In genomic region chr6:15325540-15325955, GRCh38 we compare ENCODE assay signal across 21 cellular contexts.
DNase-seq lines count a peak whose midpoint lies in the region; ATAC-seq and TF ChIP-seq lines count a peak whose summit lies in the region.
"Had no signal": no experiment of that assay in that cellular context is flagged by ENCODE, and none has a peak within 500 bp of the region (broad histone marks: within the 10 kb centered on the region; RNA-seq: fewer than 3 reads in every experiment).

No MANE protein-coding gene starts in this region.

- TF ChIP-seq CTCF in MCF 10A (IDR thresholded peaks at IDR 0.05; ENCODE audit: unreplicated experiment), result no peak

- H3K9me3 Mint-ChIP-seq in activated naive CD4-positive, alpha-beta T cell treated with anti-CD3 and anti-CD28 coated beads, Interleukin-2, amount 50 U/mL, for 72 hours, result no peaks in the 10 kb centered on the region
- H3K9me3 Mint-ChIP-seq in central memory CD8-positive, alpha-beta T cell, result no peaks in the 10 kb centered on the region
- no peaks in the 10 kb centered on the region for H3K9me3 Mint-ChIP-seq in stimulated activated naive B cell treated with anti-CD40 and anti-IgM and Interleukin-4, amounts not matched to agents 10 μg/mL and 1 μg/mL and 100 μg/mL, for 72 hours
- H3K9me3 Mint-ChIP-seq in MCF 10A (ENCODE audit: unreplicated experiment), result no peaks in the 10 kb centered on the region
- H3K9me3 Mint-ChIP-seq: mesothelial cell of epicardium had no signal

- intact Hi-C loops in MCF 10A (cut with micrococcal nuclease), result no loop called here

- DNase-seq in activated naive CD4-positive, alpha-beta T cell treated with anti-CD3 and anti-CD28 coated beads, Interleukin-2, amount 50 U/mL, for 72 hours (ENCODE audit: low spot score in 2 of 2), result no peak
- no peak for DNase-seq in activated naive CD4-positive, alpha-beta T cell treated with anti-CD3 and anti-CD28 coated beads, Interleukin-2, amount 50 U/mL, for 16 hours
- DNase-seq in OCI-M1 (lab: John Stamatoyannopoulos, UW) (peak; percentile 51), DMS114 treated with DMSO at 0.1 percent for 48 hours (lab: John Stamatoyannopoulos, UW; ENCODE audit: unreplicated experiment) (no peak), MCF 10A (ENCODE audit: unreplicated experiment) (no peak)
- no peak for DNase-seq in central memory CD8-positive, alpha-beta T cell (ENCODE audit: low spot score in 2 of 2)
- no peak for DNase-seq in stimulated activated naive B cell treated with anti-CD40 and anti-IgM and Interleukin-4, amounts not matched to agents 10 μg/mL and 1 μg/mL and 100 μg/mL, for 72 hours
- DNase-seq: amygdala; cerebellar nuclear complex; effector memory CD4-positive, alpha-beta T cell; GDM1; GOT3; kidney glomerular epithelial cell; NCI-H187 treated with DMSO at 0.1 percent for 48 hours; NCI-H510A treated with DMSO at 0.1 percent for 48 hours; stimulated activated CD4-positive, alpha-beta T cell treated with anti-CD3 and anti-CD28 coated beads, Interleukin-1b, Interleukin-23, amount 100 ng/mL, for 48 hours; SW 1271; WERI-Rb-1 had no signal

- no peak for ATAC-seq in activated naive CD4-positive, alpha-beta T cell treated with anti-CD3 and anti-CD28 coated beads, Interleukin-2, amount 50 U/mL, for 72 hours
- ATAC-seq in central memory CD8-positive, alpha-beta T cell (replicated peaks; ENCODE audit: extremely low read depth, poor library complexity, severe bottlenecking), result peak; percentile 26
- ATAC-seq in stimulated activated naive B cell treated with anti-CD40 and anti-IgM and Interleukin-4, amounts not matched to agents 10 μg/mL and 1 μg/mL and 100 μg/mL, for 72 hours (replicated peaks), result no peak
- ATAC-seq in HG02610 (IDR thresholded peaks at IDR 0.05; ENCODE audit: unreplicated experiment), result no peak
- ATAC-seq: sciatic nerve had no signal

- H3K36me3 Mint-ChIP-seq in activated naive CD4-positive, alpha-beta T cell treated with anti-CD3 and anti-CD28 coated beads, Interleukin-2, amount 50 U/mL, for 72 hours, result peaks cover 0 to 18% of the 10 kb centered on the region in 2 donors
- peaks cover 3% of the 10 kb centered on the region for H3K36me3 Mint-ChIP-seq in central memory CD8-positive, alpha-beta T cell (ENCODE audit: insufficient read depth)
- peaks cover 6 to 12% of the 10 kb centered on the region in 2 donors for H3K36me3 Mint-ChIP-seq in stimulated activated naive B cell treated with anti-CD40 and anti-IgM and Interleukin-4, amounts not matched to agents 10 μg/mL and 1 μg/mL and 100 μg/mL, for 72 hours
- H3K36me3 Mint-ChIP-seq in MCF 10A (ENCODE audit: insufficient read depth, unreplicated experiment), result peaks cover 6% of the 10 kb centered on the region

- H3K27ac Mint-ChIP-seq in activated naive CD4-positive, alpha-beta T cell treated with anti-CD3 and anti-CD28 coated beads, Interleukin-2, amount 50 U/mL, for 72 hours, result peak overlapping the region; percentile 66 to 72
- no peak overlapping the region for H3K27ac Mint-ChIP-seq in central memory CD8-positive, alpha-beta T cell (ENCODE audit: low read depth)
- peak overlapping the region; percentile 56 for H3K27ac Mint-ChIP-seq in stimulated activated naive B cell treated with anti-CD40 and anti-IgM and Interleukin-4, amounts not matched to agents 10 μg/mL and 1 μg/mL and 100 μg/mL, for 72 hours
- no peak overlapping the region for H3K27ac Mint-ChIP-seq in MCF 10A (ENCODE audit: low read depth, unreplicated experiment)
- H3K27ac Mint-ChIP-seq: mesothelial cell of epicardium had no signal

- no peaks in the 10 kb centered on the region for H3K27me3 Mint-ChIP-seq in central memory CD8-positive, alpha-beta T cell
- H3K27me3 Mint-ChIP-seq in stimulated activated naive B cell treated with anti-CD40 and anti-IgM and Interleukin-4, amounts not matched to agents 10 μg/mL and 1 μg/mL and 100 μg/mL, for 72 hours, result no peaks in the 10 kb centered on the region
- H3K27me3 Mint-ChIP-seq in MCF 10A (ENCODE audit: insufficient read depth, unreplicated experiment), result no peaks in the 10 kb centered on the region

- POLR2A ChIA-PET in MCF 10A (lab: Yijun Ruan, JAX), result no interaction called here

- H3K4me1 Mint-ChIP-seq in central memory CD8-positive, alpha-beta T cell, result peaks cover 76% of the 10 kb centered on the region
- H3K4me1 Mint-ChIP-seq in stimulated activated naive B cell treated with anti-CD40 and anti-IgM and Interleukin-4, amounts not matched to agents 10 μg/mL and 1 μg/mL and 100 μg/mL, for 72 hours, result peaks cover 69 to 90% of the 10 kb centered on the region in 2 donors
- peaks cover 40% of the 10 kb centered on the region for H3K4me1 Mint-ChIP-seq in MCF 10A (ENCODE audit: insufficient read depth, unreplicated experiment)

- no TSS peak for BruUV-seq in MCF 10A (replicated peaks; lab: Mats Ljungman, UMichigan)

- no peak overlapping the region for H3K4me3 Mint-ChIP-seq in central memory CD8-positive, alpha-beta T cell
- H3K4me3 Mint-ChIP-seq in stimulated activated naive B cell treated with anti-CD40 and anti-IgM and Interleukin-4, amounts not matched to agents 10 μg/mL and 1 μg/mL and 100 μg/mL, for 72 hours, result peak overlapping the region in 1 of 2 donors; percentile 35
- H3K4me3 Mint-ChIP-seq in MCF 10A (ENCODE audit: unreplicated experiment), result no peak overlapping the region
- H3K4me3 Mint-ChIP-seq: mesothelial cell of epicardium had no signal

- CTCF ChIA-PET in MCF 10A (lab: Yijun Ruan, JAX), result interaction anchor here (0.7 to 1.2 kb wide), 2 partner anchors 26 to 1176 kb away, joined by 3 to 4 read pairs; no protein-coding TSS in a partner anchor

Comparison
In these comparisons a context has a peak if more than half of its experiments do, and no peak if none do; other contexts are left out.
1. H3K27ac Mint-ChIP-seq: peak in activated naive CD4-positive, alpha-beta T cell treated with anti-CD3 and anti-CD28 coated beads, Interleukin-2, amount 50 U/mL, for 72 hours (2 of 2) and stimulated activated naive B cell treated with anti-CD40 and anti-IgM and Interleukin-4, amounts not matched to agents 10 μg/mL and 1 μg/mL and 100 μg/mL, for 72 hours (single experiment); none in central memory CD8-positive, alpha-beta T cell (single experiment) and MCF 10A (single experiment).